Comparison of ENCODE assay signal across 17 cellular contexts in the genomic region with DNA sequence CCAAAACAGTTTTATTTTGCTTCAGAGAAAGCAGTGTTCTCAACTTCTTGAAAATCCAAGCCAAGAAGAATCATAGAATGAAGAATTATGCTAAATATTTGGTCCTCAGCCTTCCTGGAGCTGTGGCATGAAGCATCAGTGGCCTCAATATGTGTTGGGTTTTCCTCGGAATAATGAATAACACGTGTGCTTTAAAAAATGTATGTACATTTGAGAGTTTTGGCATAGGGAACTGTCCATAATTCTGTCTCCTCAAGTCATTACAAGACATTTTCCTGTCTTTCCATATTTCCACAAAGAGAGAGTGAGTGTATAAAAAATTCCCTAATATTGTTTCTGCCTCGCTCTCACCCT. TPM values are rescaled to one million over a fixed set of nuclear protein-coding genes. Genes with fewer than 3 reads are reported as not detected.
A peak's percentile ranks its signal among the peaks of the same experiment; 100 is the strongest.
DNase-seq lines count a peak whose midpoint lies in the region; ATAC-seq, FAIRE-seq and TF ChIP-seq lines count a peak whose summit lies in the region.
"Had no signal": no experiment of that assay in that cellular context is flagged by ENCODE, and none has a peak within 500 bp of the region (broad histone marks: within the 10 kb centered on the region; RNA-seq: fewer than 3 reads in every experiment).

No MANE protein-coding gene starts in this region.

- no peaks in the 10 kb centered on the region for H3K27me3 ChIP-seq in SK-N-SH (ENCODE audit: insufficient read depth)
- H3K27me3 ChIP-seq in adipocyte (replicated peaks; ENCODE audit: control insufficient read depth, insufficient read depth, low read length): no peaks in the 10 kb centered on the region
- H3K27me3 ChIP-seq in HepG2 (ENCODE audit: control insufficient read depth in 1 of 2, insufficient read depth in 2 of 2, low read length in 2 of 2): peaks cover 0 to 24% of the 10 kb centered on the region in 2 experiments; a peak in 3 of 5 replicates
- H3K27me3 ChIP-seq: BLaER1 had no signal

- no peak for FAIRE-seq in HepG2 (lab: Jason Lieb, UNC)
- no peak for FAIRE-seq in RCC 7860 (lab: Jason Lieb, UNC)
- FAIRE-seq: K562 had no signal

- POLR2A ChIA-PET in SK-N-SH (lab: Yijun Ruan, JAX): no interaction called here
- POLR2A ChIA-PET in HepG2 (lab: Yijun Ruan, JAX): no interaction called here

- TF ChIP-seq EP300 in SK-N-SH (IDR thresholded peaks at IDR 0.05; ENCODE audit: borderline replicate concordance in 1 of 2, low read depth in 1 of 2, low read length in 1 of 2) (no peak), HepG2 (IDR thresholded peaks at IDR 0.05; ENCODE audit: low read depth in 2 of 2, low read length in 2 of 2) (no peak), HepG2 (CRISPR knock-in tag; IDR thresholded peaks at IDR 0.05; ENCODE audit: borderline replicate concordance) (no peak)

- H2AFZ ChIP-seq in SK-N-SH (ENCODE audit: low read depth): no peak overlapping the region
- no peak overlapping the region for H2AFZ ChIP-seq in HepG2 (ENCODE audit: low read length)
- H2AFZ ChIP-seq: GM23248 had no signal

- H3K4me2 ChIP-seq in SK-N-SH (no peak overlapping the region), HepG2 (ENCODE audit: low read depth, low read length) (no peak overlapping the region)
- H3K4me2 ChIP-seq: BLaER1 had no signal

- H3K27ac ChIP-seq in SK-N-SH (ENCODE audit: low read depth in 2 of 2, low read length in 1 of 2) (no peak overlapping the region; a peak in 1 of 4 replicates), HepG2 (ENCODE audit: extremely low read length, insufficient read depth, low read length) (no peak overlapping the region)
- H3K27ac ChIP-seq: 22Rv1, BLaER1, GM23248 had no signal

- 75% methylated on average over 3 of the region's 3 CpGs for WGBS in SK-N-SH (ENCODE audit: low lambda C conversion rate)
- WGBS in HepG2 (ENCODE audit: low lambda C conversion rate): 9% methylated on average over 3 of the region's 3 CpGs

- no peak overlapping the region for H3K4me3 ChIP-seq in SK-N-SH (ENCODE audit: low read depth in 2 of 2, low read length in 1 of 2)
- H3K4me3 ChIP-seq in adipocyte (ENCODE audit: low read length): no peak overlapping the region
- H3K4me3 ChIP-seq in fibroblast of mammary gland (ENCODE audit: control insufficient read depth, low read depth, low read length): no peak overlapping the region
- H3K4me3 ChIP-seq in HepG2 (replicated peaks in 1 of 3; ENCODE audit: insufficient read depth in 1 of 3, low read depth in 2 of 3, low read length in 3 of 3): no peak overlapping the region
- H3K4me3 ChIP-seq: BLaER1, GM23248, K562 had no signal

- no TSS peak for BruUV-seq in HepG2 (replicated peaks; lab: Mats Ljungman, UMichigan)

- no peaks in the 10 kb centered on the region; a peak in 1 of 4 replicates for H3K4me1 ChIP-seq in SK-N-SH (ENCODE audit: control insufficient read depth in 1 of 2, insufficient read depth in 2 of 2, low read depth in 1 of 2, low read length in 1 of 2)
- peaks cover 21% of the 10 kb centered on the region for H3K4me1 ChIP-seq in adipocyte (ENCODE audit: control insufficient read depth, insufficient read depth, low read length)
- no peaks in the 10 kb centered on the region for H3K4me1 ChIP-seq in HepG2 (ENCODE audit: insufficient read depth, low read length)

- CTCF ChIA-PET in SK-N-SH (lab: Yijun Ruan, JAX): no interaction called here
- CTCF ChIA-PET in HepG2 (lab: Yijun Ruan, JAX; ENCODE audit: low intra/inter-chr PET ratio, low total read pairs): no interaction called here

- DNase-seq in SK-N-SH (no peak), adipocyte (ENCODE audit: low read depth) (peak; percentile 26), fibroblast of mammary gland (ENCODE audit: low read depth) (peak; percentile 30), midbrain (lab: John Stamatoyannopoulos, UW) (no peak), HepG2 (ENCODE audit: low spot score) (no peak), RCC 7860 (ENCODE audit: low spot score) (no peak)
- no peak for DNase-seq in activated CD4-positive, alpha-beta T cell treated with anti-CD3 and anti-CD28 coated beads, Interleukin-2, amount 50 U/mL, for 4 hours
- DNase-seq: AML-193; Calu3; CD4-positive, alpha-beta T cell; DMS 273 treated with DMSO at 0.1 percent for 48 hours; H7 had no signal

- no peaks in the 10 kb centered on the region for H3F3A ChIP-seq in SK-N-SH (replicated peaks; ENCODE audit: insufficient read depth)

- intact Hi-C loops in HepG2 (cut with micrococcal nuclease; ENCODE audit: unreplicated experiment): no loop called here

- H3K9ac ChIP-seq in SK-N-SH (no peak overlapping the region), adipocyte (ENCODE audit: low read length) (no peak overlapping the region), HepG2 (ENCODE audit: insufficient read depth, low read depth, low read length) (no peak overlapping the region)
- H3K9ac ChIP-seq: BLaER1, GM23248 had no signal

- H4K20me1 ChIP-seq in SK-N-SH (ENCODE audit: insufficient read depth) (no peaks in the 10 kb centered on the region), HepG2 (ENCODE audit: insufficient read depth, low read length) (no peaks in the 10 kb centered on the region)
- H4K20me1 ChIP-seq: BLaER1 had no signal

- TF ChIP-seq POLR2A in HepG2 (IDR thresholded peaks at IDR 0.05; ENCODE audit: insufficient read depth in 1 of 2, low read depth in 2 of 2, low read length in 2 of 2): no peak

- TF ChIP-seq CTCF in SK-N-SH (IDR thresholded peaks at IDR 0.05) (no peak), fibroblast of mammary gland (conservative IDR thresholded peaks at IDR 0.05; ENCODE audit: control insufficient read depth, insufficient read depth, low read depth, low read length) (no peak), HepG2 (CRISPR knock-in tag; IDR thresholded peaks at IDR 0.05) (no peak)

- peak; percentile 64 for ATAC-seq in SK-N-SH treated with all-trans-retinoic acid at 6 μM for 48 hours
- ATAC-seq in HepG2: no peak
- ATAC-seq: K562 had no signal

- H3K79me2 ChIP-seq in SK-N-SH (ENCODE audit: insufficient read depth) (no peaks in the 10 kb centered on the region), HepG2 (ENCODE audit: insufficient read depth, low read length) (no peaks in the 10 kb centered on the region)

- TF ChIP-seq RAD21 in SK-N-SH (IDR thresholded peaks at IDR 0.05; ENCODE audit: low read length) (no peak), HepG2 (CRISPR knock-in tag; IDR thresholded peaks at IDR 0.05) (no peak)

- H3K9me3 ChIP-seq in SK-N-SH (no peaks in the 10 kb centered on the region), adipocyte (ENCODE audit: control insufficient read depth, low read length) (no peaks in the 10 kb centered on the region), HepG2 (ENCODE audit: low read length) (no peaks in the 10 kb centered on the region)

- H3K36me3 ChIP-seq in SK-N-SH (replicated peaks in 1 of 2; ENCODE audit: control insufficient read depth in 1 of 2, insufficient read depth in 2 of 2, low read length in 1 of 2) (no peaks in the 10 kb centered on the region), adipocyte (ENCODE audit: control insufficient read depth, insufficient read depth, low read length, severe bottlenecking) (no peaks in the 10 kb centered on the region), HepG2 (replicated peaks in 1 of 2; ENCODE audit: control insufficient read depth in 1 of 2, insufficient read depth in 2 of 2, low read length in 2 of 2) (no peaks in the 10 kb centered on the region)
- H3K36me3 ChIP-seq: BLaER1 had no signal

- H3K9me2 ChIP-seq in SK-N-SH: no peaks in the 10 kb centered on the region

- in situ Hi-C loops in HepG2 (cut with HindIII; ENCODE audit: extremely low pct_ligation_motif_present, low pct_unique_long_range_greater_than_20kb): no loop called here

TF ChIP-seq in SK-N-SH, 30 proteins besides CTCF, POLR2A, EP300 and RAD21 (continues in another document):
- TF ChIP-seq SMC3 (IDR thresholded peaks at IDR 0.05; ENCODE audit: low read depth, low read length): no peak
- no peak for TF ChIP-seq CHD2 (IDR thresholded peaks at IDR 0.05; ENCODE audit: low read length, partially characterized antibody)

RNA-seq across cellular contexts. Expression of gene LDLRAD3, which starts 10.3 kb away (rescaled TPM):
- polyA plus RNA-seq in SK-N-SH (2012; rRNA removed): 10.6 and 11.0 TPM in 2 replicates
- 9.4 and 10.9 TPM in 2 replicates for polyA plus RNA-seq in SK-N-SH (2012; cell fraction: cytosol; rRNA removed)
- polyA plus RNA-seq in SK-N-SH (2012; cell fraction: nucleus; rRNA removed): 6.1 and 10.9 TPM in 2 replicates
- 0.34 and 0.60 TPM in 2 replicates for total RNA-seq in HepG2 (2016; rRNA removed; fragmentation: Illumina TruSeq; extraction: Trizol)
- 2.7 and 2.8 TPM in 2 replicates for total RNA-seq in HepG2 (2016; cell fraction: cytosol; rRNA removed; fragmentation: Illumina TruSeq; extraction: Trizol; ENCODE audit: low read depth)
- total RNA-seq in HepG2 (2016; cell fraction: insoluble cytoplasmic fraction; rRNA removed; fragmentation: Illumina TruSeq; extraction: Trizol): 0.30 TPM in 2 replicates
- 0.31 and 0.65 TPM in 2 replicates for total RNA-seq in HepG2 (2016; cell fraction: membrane; rRNA removed; fragmentation: Illumina TruSeq; extraction: Trizol)
- total RNA-seq in HepG2 (2016; cell fraction: nucleus; rRNA removed; fragmentation: Illumina TruSeq; extraction: Trizol): 0.75 and 1.1 TPM in 2 replicates
- polyA plus RNA-seq in HepG2 (2011; rRNA removed): 0.50 and 0.67 TPM in 2 replicates
- 0.38 and 0.70 TPM in 2 replicates for polyA plus RNA-seq in HepG2 (2011; cell fraction: cytosol; rRNA removed)
- polyA plus RNA-seq in HepG2 (2011; cell fraction: nucleus; rRNA removed): 0.16 and 0.21 TPM in 2 replicates
- 0.20 and 0.51 TPM in 2 replicates for polyA plus RNA-seq in HepG2 (2012)
- 0.12 and 0.14 TPM in 2 replicates for polyA plus RNA-seq in HepG2 (2016; cell fraction: cytosol; fragmentation: Illumina TruSeq; extraction: Trizol; ENCODE audit: low read depth)
- polyA plus RNA-seq in HepG2 (2016; cell fraction: insoluble cytoplasmic fraction; fragmentation: Illumina TruSeq; extraction: Trizol; ENCODE audit: low read depth): 0.37 and 0.61 TPM in 2 replicates
- 0.37 and 0.43 TPM in 2 replicates for polyA plus RNA-seq in HepG2 (2016; cell fraction: membrane; fragmentation: Illumina TruSeq; extraction: Trizol; ENCODE audit: low read depth)
- 0.85 and 0.99 TPM in 2 replicates for polyA plus RNA-seq in HepG2 (2016; cell fraction: nucleus; fragmentation: Illumina TruSeq; extraction: Trizol; ENCODE audit: insufficient read depth, low read depth)
- polyA minus RNA-seq in HepG2 (2011; rRNA and poly(A)+ RNA removed; ENCODE audit: low replicate concordance): 1.6 and 15.8 TPM in 2 replicates
- 0.40 TPM in 1 of 2 replicates, not detected in the other for polyA minus RNA-seq in HepG2 (2011; cell fraction: cytosol; rRNA and poly(A)+ RNA removed)
- polyA minus RNA-seq in HepG2 (2011; cell fraction: nucleus; rRNA and poly(A)+ RNA removed): 0.13 and 0.62 TPM in 2 replicates

Comparison
In these comparisons a context has a peak if more than half of its experiments do, and no peak if none do; other contexts are left out.
1. DNase-seq: peak in adipocyte (single experiment) and fibroblast of mammary gland (single experiment); none in SK-N-SH (single experiment), midbrain (single experiment), HepG2 (single experiment), RCC 7860 (single experiment) and activated CD4-positive, alpha-beta T cell treated with anti-CD3 and anti-CD28 coated beads, Interleukin-2, amount 50 U/mL, for 4 hours (0 of 2).